In genomic region chr4:1990676-1991075, GRCh38 we compare ENCODE assay signal across 12 cellular contexts. TPM values are rescaled to one million over a fixed set of nuclear protein-coding genes. Genes with fewer than 3 reads are reported as not detected.
DNase-seq lines count a peak whose midpoint lies in the region; ATAC-seq and TF ChIP-seq lines count a peak whose summit lies in the region.
"Had no signal": no experiment of that assay in that cellular context is flagged by ENCODE, and none has a peak within 500 bp of the region (broad histone marks: within the 10 kb centered on the region; RNA-seq: fewer than 3 reads in every experiment).

No MANE protein-coding gene starts in this region.

- H3K4me3 Mint-ChIP-seq in activated naive CD8-positive, alpha-beta T cell, result no peak overlapping the region
- H3K4me3 Mint-ChIP-seq in activated naive CD8-positive, alpha-beta T cell treated with anti-CD3 and anti-CD28 coated beads, Interleukin-2, amount 50 U/mL, for 24 hours, result no peak overlapping the region
- H3K4me3 Mint-ChIP-seq in WTC11 (no peak overlapping the region), progenitor cell of endocrine pancreas (ENCODE audit: low read depth) (no peak overlapping the region), type B pancreatic cell (no peak overlapping the region)
- H3K4me3 Mint-ChIP-seq: B cell; CD8-positive, alpha-beta T cell had no signal

- H3K27ac Mint-ChIP-seq in activated naive CD8-positive, alpha-beta T cell, result peak overlapping the region; percentile 16
- H3K27ac Mint-ChIP-seq in activated naive CD8-positive, alpha-beta T cell treated with anti-CD3 and anti-CD28 coated beads, Interleukin-2, amount 50 U/mL, for 24 hours, result no peak overlapping the region
- H3K27ac Mint-ChIP-seq in WTC11 (peak overlapping the region; percentile 89), progenitor cell of endocrine pancreas (peak overlapping the region; percentile 79), type B pancreatic cell (no peak overlapping the region)
- H3K27ac Mint-ChIP-seq: B cell; CD8-positive, alpha-beta T cell had no signal

- POLR2A ChIA-PET in WTC11 (lab: Charles Lee), result no interaction called here

- TF ChIP-seq CTCF in WTC11 (IDR thresholded peaks at IDR 0.05) (no peak), progenitor cell of endocrine pancreas (IDR thresholded peaks at IDR 0.05; ENCODE audit: unreplicated experiment) (no peak), type B pancreatic cell (conservative IDR thresholded peaks at IDR 0.05) (no peak)

- H3K36me3 Mint-ChIP-seq in activated naive CD8-positive, alpha-beta T cell, result peaks cover 4% of the 10 kb centered on the region
- H3K36me3 Mint-ChIP-seq in activated naive CD8-positive, alpha-beta T cell treated with anti-CD3 and anti-CD28 coated beads, Interleukin-2, amount 50 U/mL, for 24 hours (ENCODE audit: low read depth), result peaks cover 12% of the 10 kb centered on the region
- peaks cover 24% of the 10 kb centered on the region for H3K36me3 Mint-ChIP-seq in WTC11
- peaks cover 12% of the 10 kb centered on the region for H3K36me3 Mint-ChIP-seq in progenitor cell of endocrine pancreas (ENCODE audit: insufficient read depth)
- H3K36me3 Mint-ChIP-seq in type B pancreatic cell, result peaks cover 6% of the 10 kb centered on the region

- peaks cover 5% of the 10 kb centered on the region for H3K4me1 Mint-ChIP-seq in activated naive CD8-positive, alpha-beta T cell (ENCODE audit: low read depth)
- peaks cover 3% of the 10 kb centered on the region for H3K4me1 Mint-ChIP-seq in activated naive CD8-positive, alpha-beta T cell treated with anti-CD3 and anti-CD28 coated beads, Interleukin-2, amount 50 U/mL, for 24 hours
- H3K4me1 Mint-ChIP-seq in WTC11 (0 out of 2 replicates have a peak, but pooled peaks cover 3% of the 10 kb centered on the region), progenitor cell of endocrine pancreas (ENCODE audit: low read depth) (no peaks in the 10 kb centered on the region), type B pancreatic cell (ENCODE audit: unreplicated experiment) (no peaks in the 10 kb centered on the region)

- H3K27me3 Mint-ChIP-seq in activated naive CD8-positive, alpha-beta T cell, result no peaks in the 10 kb centered on the region
- no peaks in the 10 kb centered on the region for H3K27me3 Mint-ChIP-seq in activated naive CD8-positive, alpha-beta T cell treated with anti-CD3 and anti-CD28 coated beads, Interleukin-2, amount 50 U/mL, for 24 hours
- H3K27me3 Mint-ChIP-seq in WTC11 (ENCODE audit: low read depth) (no peaks in the 10 kb centered on the region), progenitor cell of endocrine pancreas (no peaks in the 10 kb centered on the region), type B pancreatic cell (no peaks in the 10 kb centered on the region)
- H3K27me3 Mint-ChIP-seq: B cell had no signal

- no peaks in the 10 kb centered on the region for H3K9me3 Mint-ChIP-seq in activated naive CD8-positive, alpha-beta T cell (ENCODE audit: low read depth)
- no peaks in the 10 kb centered on the region for H3K9me3 Mint-ChIP-seq in activated naive CD8-positive, alpha-beta T cell treated with anti-CD3 and anti-CD28 coated beads, Interleukin-2, amount 50 U/mL, for 24 hours
- no peaks in the 10 kb centered on the region for H3K9me3 Mint-ChIP-seq in WTC11
- H3K9me3 Mint-ChIP-seq in progenitor cell of endocrine pancreas (ENCODE audit: low read depth), result no peaks in the 10 kb centered on the region
- no peaks in the 10 kb centered on the region for H3K9me3 Mint-ChIP-seq in type B pancreatic cell

- ATAC-seq in activated naive CD8-positive, alpha-beta T cell treated with anti-CD3 and anti-CD28 coated beads, Interleukin-2, amount 50 U/mL, for 24 hours, result no peak
- no peak for ATAC-seq in WTC11
- ATAC-seq in HG03175 (IDR thresholded peaks at IDR 0.05; ENCODE audit: unreplicated experiment), result no peak
- ATAC-seq: CD8-positive, alpha-beta T cell had no signal

- DNase-seq in activated naive CD8-positive, alpha-beta T cell treated with anti-CD3 and anti-CD28 coated beads, Interleukin-2, amount 50 U/mL, for 24 hours, result no peak
- DNase-seq in WTC11 (ENCODE audit: low spot score) (no peak), progenitor cell of endocrine pancreas (ENCODE audit: low spot score, unreplicated experiment) (no peak), type B pancreatic cell (ENCODE audit: extremely low spot score, unreplicated experiment) (peak; percentile 25), CD1c-positive myeloid dendritic cell (ENCODE audit: extremely low spot score) (no peak)
- DNase-seq: C1 segment of cervical spinal cord; CD8-positive, alpha-beta T cell; COR-L47; GF-D8 had no signal

- CTCF ChIA-PET in WTC11 (lab: Charles Lee), result no interaction called here

TF ChIP-seq in WTC11, 78 proteins besides CTCF, POLR2A, EP300 and RAD21:
- TF ChIP-seq GABPB1 (CRISPR knock-in tag; IDR thresholded peaks at IDR 0.05) (no peak), ZBTB21 (CRISPR knock-in tag; IDR thresholded peaks at IDR 0.05; ENCODE audit: borderline replicate concordance) (no peak), MXD4 (CRISPR knock-in tag; IDR thresholded peaks at IDR 0.05; ENCODE audit: borderline replicate concordance) (no peak), SP1 (CRISPR knock-in tag; conservative IDR thresholded peaks at IDR 0.05) (no peak), ZNF512 (CRISPR knock-in tag; IDR thresholded peaks at IDR 0.05; ENCODE audit: borderline replicate concordance) (no peak), ZNF671 (CRISPR knock-in tag; IDR thresholded peaks at IDR 0.05) (no peak), ATF1 (CRISPR knock-in tag; IDR thresholded peaks at IDR 0.05) (no peak), ZNF532 (CRISPR knock-in tag; IDR thresholded peaks at IDR 0.05; ENCODE audit: borderline replicate concordance) (no peak), CREB1 (CRISPR knock-in tag; IDR thresholded peaks at IDR 0.05) (no peak), TCF7 (CRISPR knock-in tag; IDR thresholded peaks at IDR 0.05; ENCODE audit: low read depth) (no peak), TP53 (CRISPR knock-in tag; IDR thresholded peaks at IDR 0.05) (no peak), ZNF232 (CRISPR knock-in tag; IDR thresholded peaks at IDR 0.05) (no peak), NR2C2 (CRISPR knock-in tag; IDR thresholded peaks at IDR 0.05) (no peak)

RNA-seq across cellular contexts. Expression of gene NELFA, which starts 18.1 kb away (rescaled TPM):
- 63.3 to 72.6 TPM (median 69.2 TPM) in 3 replicates for total RNA-seq in WTC11 (2021)
- 52.5 and 54.2 TPM in 2 replicates for total RNA-seq in progenitor cell of endocrine pancreas
- total RNA-seq in type B pancreatic cell (ENCODE audit: low replicate concordance), result 42.2 and 44.8 TPM in 2 replicates

Comparison
In these comparisons a context has a peak if more than half of its experiments do, and no peak if none do; other contexts are left out.
1. H3K27ac Mint-ChIP-seq: peak in activated naive CD8-positive, alpha-beta T cell (single experiment), WTC11 (single experiment) and progenitor cell of endocrine pancreas (single experiment); none in activated naive CD8-positive, alpha-beta T cell treated with anti-CD3 and anti-CD28 coated beads, Interleukin-2, amount 50 U/mL, for 24 hours (single experiment) and type B pancreatic cell (single experiment).